In genomic region chr18:27404855-27405254, GRCh38 we compare ENCODE assay signal across 31 cellular contexts.
"Had no signal": no experiment of that assay in that cellular context is flagged by ENCODE, and none has a peak within 500 bp of the region (broad histone marks: within the 10 kb centered on the region; RNA-seq: fewer than 3 reads in every experiment).

No MANE protein-coding gene starts in this region.

- H3K27me3 ChIP-seq: gastrocnemius medialis, neutrophil, ovary, sigmoid colon, upper lobe of right lung had no signal

- H3K27ac Mint-ChIP-seq: activated CD4-positive, alpha-beta memory T cell treated with anti-CD3 and anti-CD28 coated beads for 36 hours; activated CD4-positive, alpha-beta T cell treated with anti-CD3 and anti-CD28 coated beads, Interleukin-2, amount 10 ng/mL, durations not matched to agents 24 days and 14 days; activated naive CD4-positive, alpha-beta T cell treated with anti-CD3 and anti-CD28 coated beads, Interleukin-2, amount 50 U/mL, for 24 hours; activated naive CD8-positive, alpha-beta T cell treated with anti-CD3 and anti-CD28 coated beads, Interleukin-2, amount 50 U/mL, for 24 hours; activated T-cell treated with anti-CD3 and anti-CD28 coated beads, Interleukin-2, amount 50 U/mL, for 24 hours; dendritic cell treated with granulocyte-macrophage colony-stimulating factor and Interleukin-4, amounts not matched to agents 40 ng/mL and 50 ng/mL, for 4 days; memory B cell; naive thymus-derived CD4-positive, alpha-beta T cell; progenitor cell of endocrine pancreas; stimulated activated effector memory CD8-positive, alpha-beta T cell treated with anti-CD3 and anti-CD28 coated beads, Interleukin-12 subunit alpha, Interleukin-12 subunit beta, amount 100 ng/mL, for 72 hours; stimulated activated naive CD8-positive, alpha-beta T cell treated with anti-CD3 and anti-CD28 coated beads, Interleukin-15, amount 100 ng/mL, for 72 hours; T-helper 17 cell had no signal

- H3K4me1 Mint-ChIP-seq: activated CD4-positive, alpha-beta T cell treated with anti-CD3 and anti-CD28 coated beads, Interleukin-2, amount 10 ng/mL, durations not matched to agents 24 days and 14 days; activated naive CD4-positive, alpha-beta T cell treated with anti-CD3 and anti-CD28 coated beads, Interleukin-2, amount 50 U/mL, for 24 hours; activated naive CD8-positive, alpha-beta T cell treated with anti-CD3 and anti-CD28 coated beads, Interleukin-2, amount 50 U/mL, for 24 hours; central memory CD8-positive, alpha-beta T cell; memory B cell; stimulated activated effector memory CD8-positive, alpha-beta T cell treated with anti-CD3 and anti-CD28 coated beads, Interleukin-12 subunit alpha, Interleukin-12 subunit beta, amount 100 ng/mL, for 72 hours; stimulated activated naive CD8-positive, alpha-beta T cell treated with anti-CD3 and anti-CD28 coated beads, Interleukin-15, amount 100 ng/mL, for 72 hours; T-helper 17 cell had no signal

- H3K9me3 Mint-ChIP-seq: activated CD4-positive, alpha-beta T cell treated with anti-CD3 and anti-CD28 coated beads, Interleukin-2, amount 10 ng/mL, durations not matched to agents 24 days and 14 days; dendritic cell treated with granulocyte-macrophage colony-stimulating factor and Interleukin-4, amounts not matched to agents 40 ng/mL and 50 ng/mL, for 4 days; memory B cell; stimulated activated naive CD8-positive, alpha-beta T cell treated with anti-CD3 and anti-CD28 coated beads, Interleukin-15, amount 100 ng/mL, for 72 hours had no signal

- H3K36me3 Mint-ChIP-seq: activated CD4-positive, alpha-beta memory T cell treated with anti-CD3 and anti-CD28 coated beads for 36 hours; activated naive CD4-positive, alpha-beta T cell treated with anti-CD3 and anti-CD28 coated beads, Interleukin-2, amount 50 U/mL, for 24 hours; memory B cell; naive thymus-derived CD4-positive, alpha-beta T cell; stimulated activated effector memory CD8-positive, alpha-beta T cell treated with anti-CD3 and anti-CD28 coated beads, Interleukin-12 subunit alpha, Interleukin-12 subunit beta, amount 100 ng/mL, for 72 hours had no signal

- ATAC-seq: activated naive CD8-positive, alpha-beta T cell treated with anti-CD3 and anti-CD28 coated beads, Interleukin-2, amount 50 U/mL, for 24 hours; gastrocnemius medialis; naive thymus-derived CD4-positive, alpha-beta T cell; stimulated activated effector memory CD8-positive, alpha-beta T cell treated with anti-CD3 and anti-CD28 coated beads, Interleukin-12 subunit alpha, Interleukin-12 subunit beta, amount 100 ng/mL, for 72 hours; stimulated activated naive CD8-positive, alpha-beta T cell treated with anti-CD3 and anti-CD28 coated beads, Interleukin-15, amount 100 ng/mL, for 72 hours; T-helper 17 cell; upper lobe of right lung had no signal

- DNase-seq: activated CD4-positive, alpha-beta memory T cell treated with anti-CD3 and anti-CD28 coated beads for 36 hours; activated CD4-positive, alpha-beta T cell treated with anti-CD3 and anti-CD28 coated beads, Interleukin-2, amount 10 ng/mL, durations not matched to agents 24 days and 14 days; activated CD4-positive, CD25-positive, alpha-beta regulatory T cell treated with anti-CD3 and anti-CD28 coated beads, Interleukin-2, amount 50 U/mL, for 72 hours; activated CD8-positive, alpha-beta memory T cell treated with anti-CD3 and anti-CD28 coated beads, Interleukin-2, amount 50 U/mL, for 4 hours; activated gamma-delta T cell treated with Interleukin-2 at 50 U/mL for 16 hours; activated naive CD8-positive, alpha-beta T cell treated with anti-CD3 and anti-CD28 coated beads, Interleukin-2, amount 50 U/mL, for 24 hours; activated T-cell treated with anti-CD3 and anti-CD28 coated beads, Interleukin-2, amount 50 U/mL, for 24 hours; amygdala; gastrocnemius medialis; glutamatergic neuron; midbrain; naive thymus-derived CD4-positive, alpha-beta T cell; ovary; retina; sigmoid colon; small intestine; stimulated activated CD4-positive, alpha-beta T cell treated with anti-CD3 and anti-CD28 coated beads, Interleukin-4, amount 100 ng/mL, for 24 hours; stimulated activated naive CD8-positive, alpha-beta T cell treated with anti-CD3 and anti-CD28 coated beads, Interleukin-15, amount 100 ng/mL, for 72 hours; substantia nigra; T-helper 17 cell; T1000; upper lobe of right lung; WERI-Rb-1 had no signal

- H3K4me1 ChIP-seq: gastrocnemius medialis, sigmoid colon, upper lobe of right lung had no signal

- H3K4me3 Mint-ChIP-seq: activated CD4-positive, alpha-beta memory T cell treated with anti-CD3 and anti-CD28 coated beads for 36 hours; activated CD4-positive, alpha-beta T cell treated with anti-CD3 and anti-CD28 coated beads, Interleukin-2, amount 10 ng/mL, durations not matched to agents 24 days and 14 days; activated naive CD4-positive, alpha-beta T cell treated with anti-CD3 and anti-CD28 coated beads, Interleukin-2, amount 50 U/mL, for 24 hours; activated naive CD8-positive, alpha-beta T cell treated with anti-CD3 and anti-CD28 coated beads, Interleukin-2, amount 50 U/mL, for 24 hours; activated T-cell treated with anti-CD3 and anti-CD28 coated beads, Interleukin-2, amount 50 U/mL, for 24 hours; central memory CD8-positive, alpha-beta T cell; dendritic cell treated with granulocyte-macrophage colony-stimulating factor and Interleukin-4, amounts not matched to agents 40 ng/mL and 50 ng/mL, for 4 days; memory B cell; naive thymus-derived CD4-positive, alpha-beta T cell; stimulated activated effector memory CD8-positive, alpha-beta T cell treated with anti-CD3 and anti-CD28 coated beads, Interleukin-12 subunit alpha, Interleukin-12 subunit beta, amount 100 ng/mL, for 72 hours; stimulated activated naive CD8-positive, alpha-beta T cell treated with anti-CD3 and anti-CD28 coated beads, Interleukin-15, amount 100 ng/mL, for 72 hours; T-helper 17 cell had no signal

- H3K27ac ChIP-seq: epithelial cell of prostate, gastrocnemius medialis, neutrophil, ovary, sigmoid colon, upper lobe of right lung, WERI-Rb-1 had no signal

- H3K9me3 ChIP-seq: gastrocnemius medialis, neutrophil, ovary, sigmoid colon, upper lobe of right lung had no signal

- H3K4me3 ChIP-seq: gastrocnemius medialis, ovary, sigmoid colon, upper lobe of right lung had no signal

- H3K27me3 Mint-ChIP-seq: activated CD4-positive, alpha-beta memory T cell treated with anti-CD3 and anti-CD28 coated beads for 36 hours; activated CD4-positive, alpha-beta T cell treated with anti-CD3 and anti-CD28 coated beads, Interleukin-2, amount 10 ng/mL, durations not matched to agents 24 days and 14 days; activated naive CD4-positive, alpha-beta T cell treated with anti-CD3 and anti-CD28 coated beads, Interleukin-2, amount 50 U/mL, for 24 hours; activated naive CD8-positive, alpha-beta T cell treated with anti-CD3 and anti-CD28 coated beads, Interleukin-2, amount 50 U/mL, for 24 hours; activated T-cell treated with anti-CD3 and anti-CD28 coated beads, Interleukin-2, amount 50 U/mL, for 24 hours; central memory CD8-positive, alpha-beta T cell; dendritic cell treated with granulocyte-macrophage colony-stimulating factor and Interleukin-4, amounts not matched to agents 40 ng/mL and 50 ng/mL, for 4 days; memory B cell; naive thymus-derived CD4-positive, alpha-beta T cell; stimulated activated naive CD8-positive, alpha-beta T cell treated with anti-CD3 and anti-CD28 coated beads, Interleukin-15, amount 100 ng/mL, for 72 hours; T-helper 17 cell had no signal

- H3K36me3 ChIP-seq: gastrocnemius medialis, neutrophil, ovary, sigmoid colon, upper lobe of right lung, WERI-Rb-1 had no signal
